ENCODE assay signal across 9 cellular contexts in the genomic region with DNA sequence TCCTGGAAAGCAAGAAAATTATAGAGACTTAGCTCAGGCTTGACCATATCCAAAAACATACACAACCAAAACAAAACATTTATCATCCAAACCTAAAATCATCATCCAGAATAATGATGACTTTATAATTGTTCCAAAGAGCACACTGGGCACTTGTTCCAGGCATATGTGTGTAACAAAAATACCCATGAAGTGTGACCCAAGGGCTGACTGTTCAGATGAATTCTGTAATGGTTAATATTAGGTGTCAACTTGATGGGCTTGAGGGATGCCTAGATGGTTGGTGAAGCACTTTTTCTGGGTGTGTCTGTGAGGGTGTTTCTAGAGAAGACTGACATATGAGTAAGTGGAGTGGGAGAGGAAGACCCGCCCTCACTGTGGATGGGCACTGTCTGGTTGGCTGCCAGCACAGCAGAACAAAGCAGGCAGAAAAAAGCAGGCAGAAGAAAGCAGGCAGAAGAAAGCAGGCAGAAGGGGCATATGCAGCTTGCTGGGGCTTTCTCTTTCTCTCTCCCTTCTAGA. TPM values are rescaled to one million over a fixed set of nuclear protein-coding genes. Genes with fewer than 3 reads are reported as not detected.
DNase-seq lines count a peak whose midpoint lies in the region; ATAC-seq lines count a peak whose summit lies in the region.
"Had no signal": no experiment of that assay in that cellular context is flagged by ENCODE, and none has a peak within 500 bp of the region (broad histone marks: within the 10 kb centered on the region; RNA-seq: fewer than 3 reads in every experiment).

No MANE protein-coding gene starts in this region.

- no peak for ATAC-seq in HG02852 (IDR thresholded peaks at IDR 0.05; ENCODE audit: unreplicated experiment)

- DNase-seq in DMS53 (lab: John Stamatoyannopoulos, UW), result peak; percentile 50
- DNase-seq in DMS53 treated with DMSO at 0.1 percent for 48 hours (lab: John Stamatoyannopoulos, UW; ENCODE audit: unreplicated experiment), result no peak
- peak; percentile 26 for DNase-seq in NCI-H187 treated with DMSO at 0.1 percent for 48 hours (lab: John Stamatoyannopoulos, UW)
- peak; percentile 37 for DNase-seq in astrocyte of the hippocampus (ENCODE audit: low read depth, low spot score)
- peak; percentile 64 for DNase-seq in renal cortical epithelial cell (ENCODE audit: low read depth)
- DNase-seq in activated CD8-positive, alpha-beta memory T cell treated with anti-CD3 and anti-CD28 coated beads for 24 hours, result no peak
- no peak for DNase-seq in GM19238 (ENCODE audit: insufficient read length, low spot score)
- DNase-seq: naive B cell had no signal

RNA-seq across cellular contexts. Expression of a gene that starts 43.1 kb away (rescaled TPM):
- not detected in 2 replicates for total RNA-seq in renal cortical epithelial cell

RNA-seq across cellular contexts. Expression of a gene that starts 43.6 kb away (rescaled TPM):
- 47.9 and 84.4 TPM in 2 replicates for total RNA-seq in renal cortical epithelial cell

Comparison
In these comparisons a context has a peak if more than half of its experiments do, and no peak if none do; other contexts are left out.
1. DNase-seq: peak in DMS53 (single experiment), NCI-H187 treated with DMSO at 0.1 percent for 48 hours (single experiment), astrocyte of the hippocampus (single experiment) and renal cortical epithelial cell (single experiment); none in DMS53 treated with DMSO at 0.1 percent for 48 hours (single experiment), activated CD8-positive, alpha-beta memory T cell treated with anti-CD3 and anti-CD28 coated beads for 24 hours (single experiment) and GM19238 (single experiment).